Comparison of ENCODE assay signal across 9 cellular contexts in genomic region chr11:43947003-43947500, GRCh38. TPM values are rescaled to one million over a fixed set of nuclear protein-coding genes. Genes with fewer than 3 reads are reported as not detected.
DNase-seq lines count a peak whose midpoint lies in the region; ATAC-seq, FAIRE-seq and TF ChIP-seq lines count a peak whose summit lies in the region.
"Had no signal": no experiment of that assay in that cellular context is flagged by ENCODE, and none has a peak within 500 bp of the region (broad histone marks: within the 10 kb centered on the region; RNA-seq: fewer than 3 reads in every experiment).

No MANE protein-coding gene starts in this region.

- no peak for ATAC-seq in GM21367 (IDR thresholded peaks at IDR 0.05; ENCODE audit: unreplicated experiment)
- no peak for ATAC-seq in GM19395 (IDR thresholded peaks at IDR 0.05; ENCODE audit: unreplicated experiment)
- ATAC-seq: activated T-helper 17 cell treated with anti-CD3 and anti-CD28 coated beads, Interleukin-2, amount 50 U/mL, for 72 hours had no signal

- no peak overlapping the region for H2AFZ ChIP-seq in H1 (ENCODE audit: low read length)
- no peak overlapping the region for H2AFZ ChIP-seq in neuronal stem cell (ENCODE audit: low read length)

- H3K79me1 ChIP-seq in H1 (ENCODE audit: low read depth, low read length) (no peaks in the 10 kb centered on the region), neuronal stem cell (ENCODE audit: low read depth, low read length) (no peaks in the 10 kb centered on the region)

- no peak overlapping the region for H4K91ac ChIP-seq in H1 (replicated peaks; ENCODE audit: insufficient read length, low read length)
- H4K91ac ChIP-seq in neuronal stem cell (ENCODE audit: low read depth, low read length, poor library complexity), result no peak overlapping the region

- H2BK15ac ChIP-seq in H1 (ENCODE audit: low read length) (0 out of 2 replicates have a peak overlapping the region, but pooled peaks have one; percentile 92), neuronal stem cell (ENCODE audit: low read length) (no peak overlapping the region)

- H3K27me3 ChIP-seq in H1 (replicated peaks in 1 of 4; ENCODE audit: control insufficient read depth in 3 of 4, extremely low read depth in 1 of 4, insufficient read depth in 3 of 4, low read length in 3 of 4) (peaks cover 25 to 37% (median 31%) of the 10 kb centered on the region in 4 experiments), neuronal stem cell (ENCODE audit: control insufficient read depth in 3 of 3, insufficient read depth in 3 of 3, low read depth in 1 of 3, low read length in 3 of 3) (peaks cover 18 to 68% (median 30%) of the 10 kb centered on the region in 3 experiments)

- POLR2A ChIA-PET in H1 (lab: Charles Lee; ENCODE audit: partially characterized antibody), result interaction anchor here (0.8 to 1.8 kb wide), 2 partner anchors 9 to 10 kb away, joined by 3 to 4 read pairs; no protein-coding TSS in a partner anchor
- POLR2A ChIA-PET in HEK293T (lab: Yijun Ruan, JAX), result interaction anchor here (1.4 kb wide), 1 partner anchor 66 kb away, joined by 3 read pairs; the partner anchor contains the start of gene ALKBH3

- no peak for TF ChIP-seq POLR2A in H1 (IDR thresholded peaks at IDR 0.05; ENCODE audit: control extremely low read depth in 1 of 2, low read depth in 2 of 2, low read length in 2 of 2)

- TF ChIP-seq RAD21 in H1 (IDR thresholded peaks at IDR 0.05 in 1 of 2, conservative IDR thresholded peaks at IDR 0.05 in 1 of 2; ENCODE audit: low read depth in 2 of 2, low read length in 2 of 2), result peak; percentile 43 to 49

- H3K23ac ChIP-seq in H1 (ENCODE audit: insufficient read length) (no peak overlapping the region), neuronal stem cell (ENCODE audit: low read depth, low read length, poor library complexity) (no peak overlapping the region)

- peaks cover 0 to 17% (median 10%) of the 10 kb centered on the region in 4 experiments; a peak in 6 of 7 replicates for H3K4me1 ChIP-seq in H1 (replicated peaks in 1 of 4; ENCODE audit: control insufficient read depth in 3 of 4, insufficient read depth in 4 of 4, low read length in 3 of 4)
- H3K4me1 ChIP-seq in neuronal stem cell (ENCODE audit: control insufficient read depth in 2 of 2, insufficient read depth in 1 of 2, low read depth in 1 of 2, low read length in 2 of 2), result peaks cover 12 to 13% of the 10 kb centered on the region in 2 donors

- no peak overlapping the region for H3K4me2 ChIP-seq in H1 (ENCODE audit: insufficient read depth in 1 of 2, low read depth in 2 of 2, low read length in 2 of 2)
- no peak overlapping the region for H3K4me2 ChIP-seq in neuronal stem cell (ENCODE audit: insufficient read depth, low read length, poor library complexity, severe bottlenecking)

- H2BK12ac ChIP-seq in H1 (ENCODE audit: low read depth, low read length), result peak overlapping the region; percentile 96; the same call in 1 of the 2 replicates
- H2BK12ac ChIP-seq in neuronal stem cell (ENCODE audit: low read length), result no peak overlapping the region

- no peak overlapping the region for H2BK5ac ChIP-seq in H1 (ENCODE audit: low read depth, low read length)
- no peak overlapping the region for H2BK5ac ChIP-seq in neuronal stem cell (ENCODE audit: low read length)

- peaks cover 17% of the 10 kb centered on the region; the same call in 1 of the 2 replicates for H3K23me2 ChIP-seq in H1 (ENCODE audit: low read depth, low read length)

- no peak overlapping the region for H2BK120ac ChIP-seq in H1 (replicated peaks; ENCODE audit: low read depth, low read length)
- H2BK120ac ChIP-seq in neuronal stem cell (ENCODE audit: low read depth, low read length), result no peak overlapping the region

- peaks cover 0 to 3% of the 10 kb centered on the region in 2 experiments for H4K20me1 ChIP-seq in H1 (replicated peaks in 1 of 2; ENCODE audit: control insufficient read depth in 1 of 2, insufficient read depth in 2 of 2, low read length in 2 of 2)

- H3K79me2 ChIP-seq in H1 (ENCODE audit: control insufficient read depth in 1 of 2, insufficient read depth in 2 of 2, low read length in 2 of 2), result no peaks in the 10 kb centered on the region

- H3K4ac ChIP-seq in H1 (replicated peaks; ENCODE audit: insufficient read length, low read depth, low read length) (no peak overlapping the region), neuronal stem cell (ENCODE audit: low read length) (no peak overlapping the region)

- no peak overlapping the region; the same call in 1 of the 2 replicates for H4K8ac ChIP-seq in H1 (ENCODE audit: extremely low read depth, insufficient read depth, low read length)
- H4K8ac ChIP-seq in neuronal stem cell (ENCODE audit: low read depth, low read length), result no peak overlapping the region

- H3K27ac ChIP-seq in H1 (ENCODE audit: low read depth, low read length), result no peak overlapping the region
- no peak overlapping the region for H3K27ac ChIP-seq in neuronal stem cell (replicated peaks; ENCODE audit: low read length)

- H3K4me3 ChIP-seq in H1 (ENCODE audit: extremely low read depth in 1 of 4, insufficient read depth in 2 of 4, low read depth in 3 of 4, low read length in 4 of 4) (no peak overlapping the region), neuronal stem cell (ENCODE audit: low read length in 2 of 2) (no peak overlapping the region)

- H3K14ac ChIP-seq in H1 (ENCODE audit: insufficient read length) (no peak overlapping the region), neuronal stem cell (ENCODE audit: low read length) (no peak overlapping the region)

- H3K18ac ChIP-seq in H1 (ENCODE audit: extremely low read depth, low read length) (no peak overlapping the region), neuronal stem cell (ENCODE audit: low read length) (peak overlapping the region; percentile 23)

- CTCF ChIA-PET in H1 (lab: Charles Lee; ENCODE audit: partially characterized antibody) (interaction anchor here (0.7 to 11.4 kb wide), 28 partner anchors 9 to 119 kb away, joined by 3 to 140 read pairs (median 8); partner anchors contain the start of gene ACCS), HEK293T (lab: Yijun Ruan, JAX) (interaction anchor here (0.6 to 1.7 kb wide), 3 partner anchors 57 to 81 kb away, joined by 3 to 5 read pairs (median 4); no protein-coding TSS in a partner anchor)

- H2BK20ac ChIP-seq in H1 (ENCODE audit: low read length), result no peak overlapping the region

- peak; percentile 36 for FAIRE-seq in H1 (lab: Jason Lieb, UNC)

- peak overlapping the region; percentile 25 for H3K56ac ChIP-seq in H1 (replicated peaks; ENCODE audit: insufficient read length, low read depth, low read length)

- no peak overlapping the region for H4K5ac ChIP-seq in H1 (ENCODE audit: insufficient read length, low read depth, low read length)

- 0 out of 4 replicates have a peak, but pooled peaks cover 0 to 3% of the 10 kb centered on the region in 2 experiments for H3K9me3 ChIP-seq in H1 (ENCODE audit: insufficient read depth in 2 of 2, low read depth in 1 of 2, low read length in 1 of 2)
- H3K9me3 ChIP-seq in neuronal stem cell (replicated peaks in 1 of 2; ENCODE audit: control insufficient read depth in 2 of 2, insufficient read depth in 1 of 2, low read depth in 1 of 2, low read length in 2 of 2), result peaks cover 0 to 3% of the 10 kb centered on the region in 2 donors

- H2AK5ac ChIP-seq in H1 (ENCODE audit: low read depth, low read length) (no peak overlapping the region), neuronal stem cell (ENCODE audit: low read depth, low read length) (no peak overlapping the region)

- DNase-seq in GM10266 (ENCODE audit: extremely low spot score) (no peak), NCI-H2227 (lab: John Stamatoyannopoulos, UW; ENCODE audit: unreplicated experiment) (peak; percentile 56), H1 (ENCODE audit: low read depth in 1 of 2, low spot score in 2 of 2) (no peak), neuronal stem cell (ENCODE audit: low spot score) (no peak), HEK293T (ENCODE audit: extremely low spot score) (no peak)
- no peak for DNase-seq in activated naive CD4-positive, alpha-beta T cell treated with anti-CD3 and anti-CD28 coated beads, Interleukin-2, amount 50 U/mL, for 16 hours

- 58% methylated on average over 9 of the region's 9 CpGs; no CpG with 5 or more reads in 1 of the 2 experiments for WGBS in H1 (ENCODE audit: extremely low coverage in 1 of 2, insufficient coverage in 1 of 2, insufficient read length in 1 of 2, insufficient replicate concordance in 2 of 2, low coverage in 1 of 2, low lambda C conversion rate in 2 of 2, missing lambda C conversion rate in 1 of 2), 2 experiments
- no CpG with 5 or more reads among the region's 9 CpGs for WGBS in neuronal stem cell (ENCODE audit: extremely low coverage in 2 of 2, insufficient read length in 2 of 2, insufficient replicate concordance in 1 of 2), 2 donors

- H3K36me3 ChIP-seq in H1 (ENCODE audit: control insufficient read depth in 2 of 4, insufficient read depth in 4 of 4, low read length in 3 of 4) (no peaks in the 10 kb centered on the region), neuronal stem cell (replicated peaks in 1 of 2; ENCODE audit: control insufficient read depth in 2 of 2, insufficient read depth in 2 of 2, low read length in 2 of 2) (no peaks in the 10 kb centered on the region)

- no peak overlapping the region for H3K9ac ChIP-seq in H1 (replicated peaks in 1 of 4; ENCODE audit: extremely low read depth in 1 of 4, low read depth in 3 of 4, low read length in 3 of 4)
- H3K9ac ChIP-seq in neuronal stem cell (ENCODE audit: low read depth, low read length, poor library complexity), result no peak overlapping the region

- TF ChIP-seq CTCF in GM10266 (IDR thresholded peaks at IDR 0.05; ENCODE audit: control insufficient read depth, insufficient read depth, low read depth, missing control alignments) (peak; percentile 4), H1 (IDR thresholded peaks at IDR 0.05; ENCODE audit: control extremely low read depth in 1 of 3, insufficient read depth in 1 of 3, low read depth in 1 of 3, low read length in 3 of 3) (peak; percentile 65 to 88 (median 66))

- TF ChIP-seq EP300 in H1 (IDR thresholded peaks at IDR 0.05; ENCODE audit: borderline replicate concordance in 1 of 2, low read depth in 2 of 2, low read length in 2 of 2), result no peak

TF ChIP-seq in H1, 55 proteins besides CTCF, POLR2A, EP300 and RAD21 (continues in another document):
- no peak for TF ChIP-seq KDM5A (IDR thresholded peaks at IDR 0.05; ENCODE audit: low read length)

TF ChIP-seq in HEK293T, 16 proteins besides CTCF, POLR2A, EP300 and RAD21 (continues in another document):
- TF ChIP-seq BHLHE40 (IDR thresholded peaks at IDR 0.05; ENCODE audit: borderline replicate concordance), result no peak
- no peak for TF ChIP-seq SP1 (IDR thresholded peaks at IDR 0.05)
- TF ChIP-seq SUZ12 (IDR thresholded peaks at IDR 0.05), result no peak

RNA-seq across cellular contexts. Expression of gene C11orf96, which starts 4.6 kb away (rescaled TPM):
- total RNA-seq in H1 (2021; fragmentation: NEBNext Ultra II Directional; extraction: Animal tissue kit (Norgen Biotek cat#: 25700)), result 0.67 and 0.97 TPM in 2 replicates
- 0.91 and 2.0 TPM in 2 replicates for polyA plus RNA-seq in H1 (2011; rRNA removed)
- polyA plus RNA-seq in H1 (2011; cell fraction: cytosol; rRNA removed), result 1.5 TPM
- 1.4 TPM for polyA plus RNA-seq in H1 (2011; cell fraction: nucleus; rRNA removed)
- polyA plus RNA-seq in H1 (2012, experiment 1 of 2), result 0.51 to 0.98 TPM (median 0.72 TPM) in 4 replicates
- 0.28 TPM for polyA plus RNA-seq in H1 (2012, experiment 2 of 2)
- polyA plus RNA-seq in H1 (2013, experiment 1 of 2), result 0.36 TPM
- polyA plus RNA-seq in H1 (2013, experiment 2 of 2), result 0.42 TPM
- polyA minus RNA-seq in H1 (2011; rRNA and poly(A)+ RNA removed), result not detected in 2 replicates
- polyA minus RNA-seq in H1 (2011; cell fraction: cytosol; rRNA and poly(A)+ RNA removed), result 1.2 TPM
- 1.4 TPM for polyA minus RNA-seq in H1 (2011; cell fraction: nucleus; rRNA and poly(A)+ RNA removed)
- 3.5 TPM for polyA plus RNA-seq in neuronal stem cell (2013, experiment 1 of 2)
- polyA plus RNA-seq in neuronal stem cell (2013, experiment 2 of 2), result 4.2 TPM
